ENCODE assay signal across 11 cellular contexts in the genomic region with DNA sequence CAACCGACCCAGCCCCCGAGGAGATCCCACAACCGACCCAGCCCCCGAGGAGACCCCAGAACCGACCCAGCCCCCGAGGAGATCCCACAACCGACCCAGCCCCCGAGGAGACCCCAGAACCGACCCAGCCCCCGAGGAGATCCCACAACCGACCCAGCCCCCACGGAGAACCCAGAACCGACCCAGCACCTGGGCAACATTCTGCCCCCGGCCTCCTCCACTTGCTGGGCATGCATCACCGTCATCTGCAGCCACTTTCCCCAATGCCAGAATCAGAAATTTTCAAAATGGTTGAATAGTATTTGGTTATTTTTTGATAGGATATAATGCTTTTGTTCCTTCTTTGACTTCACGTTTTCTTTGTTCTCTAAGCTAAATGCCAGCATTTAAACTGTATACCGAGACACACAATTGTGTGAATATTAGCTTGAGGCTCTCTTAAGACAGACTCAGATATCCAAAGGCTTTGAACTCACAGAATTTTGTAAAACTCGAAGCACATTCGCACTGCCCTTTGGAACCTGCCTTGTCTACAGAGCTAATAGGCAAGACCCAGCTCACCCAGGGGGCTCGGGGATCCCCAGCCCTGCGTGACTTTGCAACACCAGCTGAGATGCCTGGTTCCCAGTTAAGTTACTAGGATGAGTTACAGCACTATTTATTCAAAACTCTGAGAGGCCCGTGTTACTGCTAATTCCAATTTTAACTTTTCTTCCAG. TPM values are rescaled to one million over a fixed set of nuclear protein-coding genes. Genes with fewer than 3 reads are reported as not detected.
DNase-seq lines count a peak whose midpoint lies in the region; ATAC-seq, FAIRE-seq and TF ChIP-seq lines count a peak whose summit lies in the region.
"Had no signal": no experiment of that assay in that cellular context is flagged by ENCODE, and none has a peak within 500 bp of the region (broad histone marks: within the 10 kb centered on the region; RNA-seq: fewer than 3 reads in every experiment).

No MANE protein-coding gene starts in this region.

- no peaks in the 10 kb centered on the region; the same call in 1 of the 2 replicates for H4K20me1 ChIP-seq in DOHH2 (ENCODE audit: control insufficient read depth, insufficient read depth, low read depth, low read length)

- H3K36me3 ChIP-seq in DOHH2 (ENCODE audit: control insufficient read depth, low read length) (no peaks in the 10 kb centered on the region), WERI-Rb-1 (no peaks in the 10 kb centered on the region)

- DNase-seq in coronary artery (ENCODE audit: low spot score): peak; percentile 50
- no peak for DNase-seq in NCI-H2196 treated with DMSO at 0.1 percent for 48 hours (lab: John Stamatoyannopoulos, UW; ENCODE audit: unreplicated experiment)
- DNase-seq in DMS 273 treated with DMSO at 0.1 percent for 48 hours (lab: John Stamatoyannopoulos, UW): no peak
- DNase-seq in WERI-Rb-1: no peak
- no peak for DNase-seq in frontal cortex (ENCODE audit: low spot score in 2 of 2)
- DNase-seq: trophoblast cell had no signal

- TF ChIP-seq CTCF in DOHH2 (IDR thresholded peaks at IDR 0.05; ENCODE audit: low read depth, low read length, poor library complexity, severe bottlenecking) (no peak), coronary artery (IDR thresholded peaks at IDR 0.05) (no peak), WERI-Rb-1 (IDR thresholded peaks at IDR 0.05; ENCODE audit: low read depth, low read length) (no peak)

- H3K27ac ChIP-seq in DOHH2 (ENCODE audit: low read depth, low read length) (no peak overlapping the region), coronary artery (no peak overlapping the region), WERI-Rb-1 (no peak overlapping the region)

- 0 out of 2 replicates have a peak overlapping the region, but pooled peaks have one; percentile 1 for H3K4me2 ChIP-seq in DOHH2 (ENCODE audit: low read length)

- H3K27me3 ChIP-seq in DOHH2 (ENCODE audit: control insufficient read depth, low read length) (peaks cover 3% of the 10 kb centered on the region; the same call in 1 of the 2 replicates), WERI-Rb-1 (ENCODE audit: insufficient read depth, low read depth, severe bottlenecking) (no peaks in the 10 kb centered on the region)

- no peaks in the 10 kb centered on the region for H3K79me2 ChIP-seq in DOHH2 (ENCODE audit: control insufficient read depth, low read length)

- peaks cover 41% of the 10 kb centered on the region for H3K4me1 ChIP-seq in DOHH2 (ENCODE audit: control insufficient read depth, low read length)

- no peak for FAIRE-seq in frontal cortex (lab: Jason Lieb, UNC)

- 0 out of 2 replicates have a peak, but pooled peaks cover 4% of the 10 kb centered on the region for H3F3A ChIP-seq in DOHH2 (ENCODE audit: control insufficient read depth, insufficient read depth)

- ATAC-seq in GM19467 (IDR thresholded peaks at IDR 0.05; ENCODE audit: unreplicated experiment): peak; percentile 17
- ATAC-seq in HG03280 (IDR thresholded peaks at IDR 0.05; ENCODE audit: unreplicated experiment): peak; percentile 13

- H3K4me3 ChIP-seq in DOHH2 (ENCODE audit: low read length) (no peak overlapping the region), coronary artery (no peak overlapping the region), WERI-Rb-1 (ENCODE audit: low read depth, low read length) (no peak overlapping the region)

- H3K9me2 ChIP-seq in DOHH2 (replicated peaks; ENCODE audit: control insufficient read depth, low read length): no peaks in the 10 kb centered on the region

- H3K9me3 ChIP-seq in DOHH2 (ENCODE audit: control insufficient read depth, insufficient read depth, low read length): no peaks in the 10 kb centered on the region
- H3K9me3 ChIP-seq in WERI-Rb-1 (ENCODE audit: severe bottlenecking): no peaks in the 10 kb centered on the region

RNA-seq across cellular contexts. Expression of gene RASA3, which starts 15.5 kb away (rescaled TPM):
- total RNA-seq in frontal cortex: 12.6 TPM

RNA-seq across cellular contexts. Expression of gene CFAP97D2, which starts 31.1 kb away (rescaled TPM):
- total RNA-seq in frontal cortex: not detected
- total RNA-seq: fibroblast of villous mesenchyme, LHCN-M2 had no signal
